Comparison of ENCODE assay signal across 9 cellular contexts in the genomic region with DNA sequence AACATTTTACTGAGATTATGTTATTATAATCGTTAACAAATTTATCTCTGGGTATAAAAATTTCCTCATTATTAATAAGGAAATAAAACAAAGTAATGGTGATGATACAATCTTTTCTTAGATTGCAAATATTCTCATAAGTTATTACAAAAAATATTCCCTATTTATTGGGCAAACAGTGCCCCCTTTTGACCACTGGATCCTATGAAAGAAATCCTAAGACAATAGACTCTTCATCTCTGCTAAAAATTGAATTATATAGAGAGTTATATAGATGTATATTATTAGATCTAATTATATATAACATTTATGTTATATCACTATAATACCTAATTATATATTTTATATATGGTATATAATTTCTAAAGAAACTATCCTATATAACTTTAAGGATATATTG.
DNase-seq lines count a peak whose midpoint lies in the region; ATAC-seq, FAIRE-seq and TF ChIP-seq lines count a peak whose summit lies in the region.
"Had no signal": no experiment of that assay in that cellular context is flagged by ENCODE, and none has a peak within 500 bp of the region (broad histone marks: within the 10 kb centered on the region; RNA-seq: fewer than 3 reads in every experiment).

No MANE protein-coding gene starts in this region.

- ATAC-seq in pancreas (no peak), esophagus mucosa (no peak)

- H3K4me1 ChIP-seq in MM.1S (ENCODE audit: low read length) (0 out of 2 replicates have a peak, but pooled peaks cover 3% of the 10 kb centered on the region), pancreas (no peaks in the 10 kb centered on the region)

- no peaks in the 10 kb centered on the region for H4K20me1 ChIP-seq in MM.1S (ENCODE audit: insufficient read depth, low read length)

- no peaks in the 10 kb centered on the region for H3K9me2 ChIP-seq in MM.1S (replicated peaks; ENCODE audit: insufficient read depth, low read length)

- H3K4me3 ChIP-seq in MM.1S (ENCODE audit: low read length) (no peak overlapping the region), cardiac fibroblast (replicated peaks in 1 of 2; ENCODE audit: low read depth in 2 of 2, low read length in 2 of 2) (no peak overlapping the region), pancreas (no peak overlapping the region)
- H3K4me3 ChIP-seq: thoracic aorta had no signal

- no peaks in the 10 kb centered on the region for H3K36me3 ChIP-seq in MM.1S (replicated peaks; ENCODE audit: insufficient read depth, low read length)
- H3K36me3 ChIP-seq in pancreas, result no peaks in the 10 kb centered on the region
- H3K36me3 ChIP-seq: thoracic aorta had no signal

- H2AFZ ChIP-seq in MM.1S (ENCODE audit: low read length), result no peak overlapping the region

- H3K27ac ChIP-seq in MM.1S (ENCODE audit: low read length) (no peak overlapping the region), pancreas (no peak overlapping the region)
- H3K27ac ChIP-seq: thoracic aorta had no signal

- peak; percentile 9 for DNase-seq in NCI-H2107 treated with DMSO at 0.1 percent for 48 hours (lab: John Stamatoyannopoulos, UW; ENCODE audit: unreplicated experiment)
- no peak for DNase-seq in NCI-H2107 (lab: John Stamatoyannopoulos, UW)
- DNase-seq in MM.1S, result peak; percentile 58
- peak; percentile 54 to 72 for DNase-seq in cardiac fibroblast (ENCODE audit: low read depth in 2 of 2)
- DNase-seq in pancreas, result no peak
- no peak for DNase-seq in activated naive CD4-positive, alpha-beta T cell (lab: John Stamatoyannopoulos, UW)
- DNase-seq in NCI-H2227 (lab: John Stamatoyannopoulos, UW; ENCODE audit: unreplicated experiment), result no peak

- intact Hi-C loops in pancreas (cut with DNase I), result loop anchor here in 1 of 3 donors (10.0 kb wide), 2 partner anchors 240 to 650 kb away; partner anchors contain the start of gene ETFBKMT

- H3K27me3 ChIP-seq in MM.1S (replicated peaks; ENCODE audit: insufficient read depth, low read length), result no peaks in the 10 kb centered on the region
- H3K27me3 ChIP-seq in pancreas, result no peaks in the 10 kb centered on the region

- peak; percentile 45 for TF ChIP-seq CTCF in MM.1S (IDR thresholded peaks at IDR 0.05; ENCODE audit: low read length)
- peak; percentile 46 for TF ChIP-seq CTCF in cardiac fibroblast (IDR thresholded peaks at IDR 0.05; ENCODE audit: low read depth, low read length)
- peak in 1 of 4 donors; percentile 20 for TF ChIP-seq CTCF in pancreas (IDR thresholded peaks at IDR 0.05)

- WGBS in pancreas, 2 donors, result 25 to 50% methylated on average over 1 of the region's 1 CpG

- peak; percentile 61 for FAIRE-seq in pancreas (lab: Jason Lieb, UNC)

- no peaks in the 10 kb centered on the region for H3F3A ChIP-seq in MM.1S (ENCODE audit: insufficient read depth, low read length)

- no peaks in the 10 kb centered on the region for H3K79me2 ChIP-seq in MM.1S (ENCODE audit: low read length)

- H3K9me3 ChIP-seq in MM.1S (replicated peaks; ENCODE audit: insufficient read depth, low read length) (no peaks in the 10 kb centered on the region), pancreas (no peaks in the 10 kb centered on the region)
- H3K9me3 ChIP-seq: thoracic aorta had no signal

- H3K9ac ChIP-seq in MM.1S (ENCODE audit: low read length), result no peak overlapping the region

- no peak overlapping the region for H3K4me2 ChIP-seq in MM.1S (ENCODE audit: low read depth, low read length)

Comparison
In these comparisons a context has a peak if more than half of its experiments do, and no peak if none do; other contexts are left out.
1. DNase-seq: peak in NCI-H2107 treated with DMSO at 0.1 percent for 48 hours (single experiment), MM.1S (single experiment) and cardiac fibroblast (2 of 2); none in NCI-H2107 (single experiment), pancreas (0 of 6), activated naive CD4-positive, alpha-beta T cell (0 of 4) and NCI-H2227 (single experiment).